ENCODE assay signal across 32 cellular contexts in the genomic region with DNA sequence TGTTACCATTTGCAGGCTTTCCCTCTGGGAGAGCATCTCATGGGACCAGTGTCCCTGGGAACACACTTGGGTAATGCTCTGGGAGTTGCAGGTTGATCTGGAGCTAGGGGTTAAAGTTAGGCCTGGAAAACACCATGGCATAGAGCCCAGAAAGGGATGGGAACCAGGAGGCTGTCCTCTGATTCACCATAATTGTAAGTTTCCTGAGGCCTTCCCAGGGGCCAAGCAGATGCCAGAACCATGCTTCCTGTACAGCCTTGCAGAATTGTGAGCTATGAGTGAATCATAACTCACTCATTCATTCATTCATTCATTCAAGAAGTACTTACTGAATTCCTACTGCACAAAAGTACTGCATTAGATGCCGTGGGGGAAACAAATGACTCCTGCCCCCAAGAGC. TPM values are rescaled to one million over a fixed set of nuclear protein-coding genes. Genes with fewer than 3 reads are reported as not detected.
A peak's percentile ranks its signal among the peaks of the same experiment; 100 is the strongest.
DNase-seq lines count a peak whose midpoint lies in the region; FAIRE-seq and TF ChIP-seq lines count a peak whose summit lies in the region.
"Had no signal": no experiment of that assay in that cellular context is flagged by ENCODE, and none has a peak within 500 bp of the region (broad histone marks: within the 10 kb centered on the region; RNA-seq: fewer than 3 reads in every experiment).

No MANE protein-coding gene starts in this region.

- no peaks in the 10 kb centered on the region for H3K36me3 Mint-ChIP-seq in MCF 10A (ENCODE audit: insufficient read depth, unreplicated experiment)
- H3K36me3 Mint-ChIP-seq: activated naive CD4-positive, alpha-beta T cell treated with anti-CD3 and anti-CD28 coated beads, Interleukin-2, amount 50 U/mL, for 72 hours; CD14-positive monocyte; mesothelial cell of epicardium had no signal

- no peak for TF ChIP-seq CTCF in MCF 10A (IDR thresholded peaks at IDR 0.05; ENCODE audit: unreplicated experiment)
- no peak for TF ChIP-seq CTCF in breast epithelium (IDR thresholded peaks at IDR 0.05)
- no peak for TF ChIP-seq CTCF in endothelial cell of umbilical vein (IDR thresholded peaks at IDR 0.05; ENCODE audit: extremely low read depth in 1 of 2, insufficient read depth in 1 of 2, low read depth in 1 of 2, low read length in 2 of 2)

- no peaks in the 10 kb centered on the region for H3K9me3 Mint-ChIP-seq in MCF 10A (ENCODE audit: unreplicated experiment)
- H3K9me3 Mint-ChIP-seq: activated CD8-positive, alpha-beta T cell treated with anti-CD3 and anti-CD28 coated beads for 36 hours; activated naive CD4-positive, alpha-beta T cell treated with anti-CD3 and anti-CD28 coated beads, Interleukin-2, amount 50 U/mL, for 72 hours; activated T-helper 17 cell treated with anti-CD3 and anti-CD28 coated beads, Interleukin-2, amount 50 U/mL, for 72 hours; CD14-positive monocyte; stimulated activated naive CD8-positive, alpha-beta T cell treated with anti-CD3 and anti-CD28 coated beads, Interleukin-15, amount 100 ng/mL, for 72 hours had no signal

- H4K20me1 ChIP-seq in endothelial cell of umbilical vein (replicated peaks; ENCODE audit: control insufficient read depth, extremely low read depth, insufficient read depth, low read length): no peaks in the 10 kb centered on the region

- H3K79me2 ChIP-seq in endothelial cell of umbilical vein (ENCODE audit: control insufficient read depth, insufficient read depth, low read length): no peaks in the 10 kb centered on the region

- H3K4me2 ChIP-seq in endothelial cell of umbilical vein (ENCODE audit: insufficient read depth, low read length): no peak overlapping the region

- H2AFZ ChIP-seq in endothelial cell of umbilical vein (ENCODE audit: low read depth, low read length): no peak overlapping the region

- no peaks in the 10 kb centered on the region for H3K4me1 Mint-ChIP-seq in MCF 10A (ENCODE audit: insufficient read depth, unreplicated experiment)
- H3K4me1 Mint-ChIP-seq: CD14-positive monocyte; naive B cell; stimulated activated naive CD8-positive, alpha-beta T cell treated with anti-CD3 and anti-CD28 coated beads, Interleukin-15, amount 100 ng/mL, for 72 hours had no signal

- no peak overlapping the region for H3K4me3 Mint-ChIP-seq in MCF 10A (ENCODE audit: unreplicated experiment)
- H3K4me3 Mint-ChIP-seq: activated CD8-positive, alpha-beta T cell treated with anti-CD3 and anti-CD28 coated beads for 36 hours; activated T-helper 17 cell treated with anti-CD3 and anti-CD28 coated beads, Interleukin-2, amount 50 U/mL, for 72 hours; CD14-positive monocyte; mesothelial cell of epicardium; naive B cell; stimulated activated naive CD8-positive, alpha-beta T cell treated with anti-CD3 and anti-CD28 coated beads, Interleukin-15, amount 100 ng/mL, for 72 hours had no signal

- no peak overlapping the region for H3K27ac Mint-ChIP-seq in MCF 10A (ENCODE audit: low read depth, unreplicated experiment)
- H3K27ac Mint-ChIP-seq: activated CD8-positive, alpha-beta T cell treated with anti-CD3 and anti-CD28 coated beads for 36 hours; activated naive CD4-positive, alpha-beta T cell treated with anti-CD3 and anti-CD28 coated beads, Interleukin-2, amount 50 U/mL, for 72 hours; activated T-helper 17 cell treated with anti-CD3 and anti-CD28 coated beads, Interleukin-2, amount 50 U/mL, for 72 hours; CD14-positive monocyte; mesothelial cell of epicardium; naive B cell; stimulated activated naive CD8-positive, alpha-beta T cell treated with anti-CD3 and anti-CD28 coated beads, Interleukin-15, amount 100 ng/mL, for 72 hours had no signal

- dilution Hi-C loops in endothelial cell of umbilical vein (cut with MboI; ENCODE audit: extremely low pct_ligation_motif_present, low sequenced_read_pairs): no loop called here

- CTCF ChIA-PET in MCF 10A (lab: Yijun Ruan, JAX) (no interaction called here), endothelial cell of umbilical vein (lab: Charles Lee) (interaction anchor here (0.7 to 3.3 kb wide), 4 partner anchors 34 to 248 kb away, joined by 3 to 15 read pairs (median 5); no protein-coding TSS in a partner anchor)

- no peak overlapping the region for H3K27ac ChIP-seq in breast epithelium
- H3K27ac ChIP-seq in endothelial cell of umbilical vein (ENCODE audit: insufficient read depth, low read depth, low read length): no peak overlapping the region
- H3K27ac ChIP-seq: dorsolateral prefrontal cortex, gastrocnemius medialis, psoas muscle, tibial artery had no signal

- POLR2A ChIA-PET in MCF 10A (lab: Yijun Ruan, JAX): no interaction called here
- POLR2A ChIA-PET in endothelial cell of umbilical vein (lab: Charles Lee): no interaction called here

- FAIRE-seq in endothelial cell of umbilical vein (lab: Jason Lieb, UNC): peak; percentile 63
- FAIRE-seq: GM12891 had no signal

- H3K27me3 ChIP-seq in breast epithelium: no peaks in the 10 kb centered on the region
- no peaks in the 10 kb centered on the region for H3K27me3 ChIP-seq in endothelial cell of umbilical vein (ENCODE audit: control insufficient read depth in 2 of 2, insufficient read depth in 2 of 2, low read length in 2 of 2)
- H3K27me3 ChIP-seq: dorsolateral prefrontal cortex had no signal

- H3K4me3 ChIP-seq in breast epithelium (no peak overlapping the region), endothelial cell of umbilical vein (replicated peaks in 1 of 3; ENCODE audit: insufficient read depth in 1 of 3, low read depth in 1 of 3, low read length in 3 of 3) (no peak overlapping the region)
- H3K4me3 ChIP-seq: dorsolateral prefrontal cortex, gastrocnemius medialis, left ventricle myocardium inferior, psoas muscle, tibial artery had no signal

- BruUV-seq in MCF 10A (replicated peaks; lab: Mats Ljungman, UMichigan) (no TSS peak), endothelial cell of umbilical vein (replicated peaks; lab: Mats Ljungman, UMichigan) (no TSS peak)

- H3K27me3 Mint-ChIP-seq in MCF 10A (ENCODE audit: insufficient read depth, unreplicated experiment): peaks cover 34% of the 10 kb centered on the region

- H3K36me3 ChIP-seq in breast epithelium: no peaks in the 10 kb centered on the region
- no peaks in the 10 kb centered on the region for H3K36me3 ChIP-seq in endothelial cell of umbilical vein (ENCODE audit: control insufficient read depth in 2 of 2, extremely low read depth in 1 of 2, insufficient read depth in 2 of 2, low read length in 2 of 2)
- H3K36me3 ChIP-seq: gastrocnemius medialis, left ventricle myocardium inferior, tibial artery had no signal

- no peaks in the 10 kb centered on the region for H3K9me1 ChIP-seq in endothelial cell of umbilical vein (replicated peaks; ENCODE audit: control insufficient read depth, extremely low read depth, insufficient read depth, low read length)

- intact Hi-C loops in MCF 10A (cut with micrococcal nuclease): no loop called here
- intact Hi-C loops in breast epithelium (cut with DNase I; ENCODE audit: low total_unique reads): no loop called here
- intact Hi-C loops in endothelial cell of umbilical vein (cut with micrococcal nuclease): no loop called here

- DNase-seq in MCF 10A (ENCODE audit: unreplicated experiment) (peak; percentile 49), breast epithelium (ENCODE audit: low spot score in 2 of 2) (no peak), endothelial cell of umbilical vein (ENCODE audit: low read depth, low spot score) (peak; percentile 73), iris pigment epithelial cell (ENCODE audit: low read depth) (peak; percentile 21), NCI-H1417 (lab: John Stamatoyannopoulos, UW) (no peak), iPS-NIHi11 (ENCODE audit: low spot score) (no peak)
- no peak for DNase-seq in stimulated activated CD4-positive, alpha-beta T cell treated with anti-CD3 and anti-CD28 coated beads, Interleukin-12 subunit alpha, Interleukin-12 subunit beta, amount 100 ng/mL, for 4 hours
- DNase-seq in stimulated activated CD4-positive, alpha-beta T cell treated with anti-CD3 and anti-CD28 coated beads, Interleukin-4, amount 100 ng/mL, for 24 hours: no peak
- DNase-seq: 8988T; activated CD8-positive, alpha-beta T cell treated with anti-CD3 and anti-CD28 coated beads for 36 hours; caudate nucleus; DND-41; gastrocnemius medialis; hypothalamus; left ventricle myocardium inferior; naive B cell; NCI-H1417 treated with DMSO at 0.1 percent for 48 hours; NCI-H345; NCI-H748 treated with DMSO at 0.1 percent for 48 hours; stimulated activated CD8-positive, alpha-beta memory T cell treated with anti-CD3 and anti-CD28 coated beads, Interleukin-4, amount 100 ng/mL, for 48 hours; stimulated activated naive CD8-positive, alpha-beta T cell treated with anti-CD3 and anti-CD28 coated beads, Interleukin-15, amount 100 ng/mL, for 72 hours; tibial artery had no signal

- no peak for TF ChIP-seq POLR2A in breast epithelium (IDR thresholded peaks at IDR 0.05)
- no peak for TF ChIP-seq POLR2A in endothelial cell of umbilical vein (IDR thresholded peaks at IDR 0.05; ENCODE audit: low read depth, low read length)

- no peak overlapping the region for H3K9ac ChIP-seq in endothelial cell of umbilical vein (replicated peaks; ENCODE audit: extremely low read depth, insufficient read depth, low read length)

- H3K4me1 ChIP-seq in breast epithelium (no peaks in the 10 kb centered on the region), endothelial cell of umbilical vein (ENCODE audit: control insufficient read depth, extremely low read depth, insufficient read depth, low read length) (no peaks in the 10 kb centered on the region)
- H3K4me1 ChIP-seq: gastrocnemius medialis, psoas muscle, tibial artery had no signal

- H3K9me3 ChIP-seq in breast epithelium: no peaks in the 10 kb centered on the region
- H3K9me3 ChIP-seq in endothelial cell of umbilical vein (replicated peaks; ENCODE audit: control insufficient read depth, insufficient read depth, low read length): no peaks in the 10 kb centered on the region
- H3K9me3 ChIP-seq: gastrocnemius medialis, psoas muscle, tibial artery had no signal

TF ChIP-seq in endothelial cell of umbilical vein, 7 proteins besides CTCF, POLR2A, EP300 and RAD21:
- TF ChIP-seq GATA2 (IDR thresholded peaks at IDR 0.05; ENCODE audit: insufficient read depth, insufficient read length, low read depth, low read length) (no peak), JUN (IDR thresholded peaks at IDR 0.05; ENCODE audit: borderline replicate concordance, insufficient read depth, insufficient read length, low read depth) (no peak), POLR2AphosphoS5 (IDR thresholded peaks at IDR 0.05; ENCODE audit: insufficient read depth, low read depth, low read length) (peak; percentile 23)
TF ChIP-seq in endothelial cell of umbilical vein: peak in this region for 1.

RNA-seq across cellular contexts. Expression of a gene that starts 50.0 kb away (rescaled TPM):
- total RNA-seq in MCF 10A (2022) (not detected in 2 replicates), breast epithelium (not detected), endothelial cell of umbilical vein (not detected in 2 replicates)
- not detected in 2 replicates for polyA plus RNA-seq in endothelial cell of umbilical vein
- polyA plus RNA-seq in endothelial cell of umbilical vein (2011; cell fraction: cytosol; rRNA removed): not detected in 2 replicates
- polyA plus RNA-seq in endothelial cell of umbilical vein (2011; cell fraction: nucleus; rRNA removed): not detected in 2 replicates
- not detected in 2 replicates for polyA plus RNA-seq in endothelial cell of umbilical vein (2012)
- polyA minus RNA-seq in endothelial cell of umbilical vein: not detected in 2 replicates
- polyA minus RNA-seq in endothelial cell of umbilical vein (2011; cell fraction: cytosol; rRNA and poly(A)+ RNA removed): not detected
- not detected in 2 replicates for polyA minus RNA-seq in endothelial cell of umbilical vein (2011; cell fraction: nucleus; rRNA and poly(A)+ RNA removed)
- total RNA-seq: activated CD8-positive, alpha-beta T cell treated with anti-CD3 and anti-CD28 coated beads for 36 hours; activated naive CD4-positive, alpha-beta T cell treated with anti-CD3 and anti-CD28 coated beads, Interleukin-2, amount 50 U/mL, for 72 hours; activated T-helper 17 cell treated with anti-CD3 and anti-CD28 coated beads, Interleukin-2, amount 50 U/mL, for 72 hours; aorta; gastrocnemius medialis; left ventricle myocardium inferior; mesothelial cell of epicardium; psoas muscle; skeletal muscle tissue; T-helper 2 cell treated with Interferon-gamma antibody and Interleukin-4, amounts not matched to agents 100 ng/mL and 5 ng/mL, for 36 hours had no signal
- polyA plus RNA-seq: aorta, CD14-positive monocyte, psoas muscle had no signal

Comparison
In these comparisons a context has a peak if more than half of its experiments do, and no peak if none do; other contexts are left out.
1. DNase-seq: peak in MCF 10A (single experiment), endothelial cell of umbilical vein (single experiment) and iris pigment epithelial cell (single experiment); none in breast epithelium (0 of 2), stimulated activated CD4-positive, alpha-beta T cell treated with anti-CD3 and anti-CD28 coated beads, Interleukin-12 subunit alpha, Interleukin-12 subunit beta, amount 100 ng/mL, for 4 hours (single experiment), stimulated activated CD4-positive, alpha-beta T cell treated with anti-CD3 and anti-CD28 coated beads, Interleukin-4, amount 100 ng/mL, for 24 hours (single experiment), NCI-H1417 (0 of 3) and iPS-NIHi11 (single experiment).